In the genomic region with DNA sequence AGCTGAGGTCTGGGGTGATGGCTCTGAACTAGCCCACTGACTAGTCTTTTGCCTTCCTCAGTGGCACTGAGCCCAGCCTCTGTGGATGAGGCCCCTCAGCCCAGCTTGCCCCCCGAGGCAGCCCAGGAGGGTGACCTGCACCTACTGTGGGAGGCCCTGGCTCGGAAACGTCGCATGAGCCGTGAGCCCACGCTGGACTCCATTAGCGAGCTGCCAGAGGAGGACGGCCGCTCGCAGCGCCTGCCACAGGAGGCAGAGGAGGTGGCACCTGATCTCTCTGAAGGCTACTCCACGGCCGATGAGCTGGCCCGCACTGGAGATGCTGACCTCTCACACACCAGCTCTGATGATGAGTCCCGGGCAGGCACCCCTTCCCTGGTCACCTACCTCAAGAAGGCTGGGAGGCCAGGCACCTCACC, we compare ENCODE assay signal across 15 cellular contexts.
"Had no signal": no experiment of that assay in that cellular context is flagged by ENCODE, and none has a peak within 500 bp of the region (broad histone marks: within the 10 kb centered on the region; RNA-seq: fewer than 3 reads in every experiment).

No MANE protein-coding gene starts in this region.

- H3K27ac Mint-ChIP-seq: activated naive CD8-positive, alpha-beta T cell treated with anti-CD3 and anti-CD28 coated beads, Interleukin-2, amount 50 U/mL, for 24 hours; nephron; stimulated activated memory B cell treated with anti-CD40 and anti-IgM and Interleukin-4, amounts not matched to agents 10 μg/mL and 1 μg/mL and 100 μg/mL, for 72 hours had no signal

- H3K27me3 Mint-ChIP-seq: activated naive CD8-positive, alpha-beta T cell treated with anti-CD3 and anti-CD28 coated beads, Interleukin-2, amount 50 U/mL, for 24 hours; stimulated activated memory B cell treated with anti-CD40 and anti-IgM and Interleukin-4, amounts not matched to agents 10 μg/mL and 1 μg/mL and 100 μg/mL, for 72 hours had no signal

- ATAC-seq: activated naive CD8-positive, alpha-beta T cell treated with anti-CD3 and anti-CD28 coated beads, Interleukin-2, amount 50 U/mL, for 24 hours; activated T-cell treated with anti-CD3 and anti-CD28 coated beads, Interleukin-2, amount 50 U/mL, for 4 hours; esophagus mucosa; left lobe of liver; stimulated activated memory B cell treated with anti-CD40 and anti-IgM and Interleukin-4, amounts not matched to agents 10 μg/mL and 1 μg/mL and 100 μg/mL, for 72 hours had no signal

- H3K4me3 Mint-ChIP-seq: activated naive CD8-positive, alpha-beta T cell treated with anti-CD3 and anti-CD28 coated beads, Interleukin-2, amount 50 U/mL, for 24 hours; activated T-cell treated with anti-CD3 and anti-CD28 coated beads, Interleukin-2, amount 50 U/mL, for 4 hours; nephron; stimulated activated memory B cell treated with anti-CD40 and anti-IgM and Interleukin-4, amounts not matched to agents 10 μg/mL and 1 μg/mL and 100 μg/mL, for 72 hours had no signal

- H3K9me3 Mint-ChIP-seq: activated naive CD8-positive, alpha-beta T cell treated with anti-CD3 and anti-CD28 coated beads, Interleukin-2, amount 50 U/mL, for 24 hours; activated T-cell treated with anti-CD3 and anti-CD28 coated beads, Interleukin-2, amount 50 U/mL, for 4 hours; nephron; stimulated activated memory B cell treated with anti-CD40 and anti-IgM and Interleukin-4, amounts not matched to agents 10 μg/mL and 1 μg/mL and 100 μg/mL, for 72 hours had no signal

- H3K4me1 Mint-ChIP-seq: activated naive CD8-positive, alpha-beta T cell treated with anti-CD3 and anti-CD28 coated beads, Interleukin-2, amount 50 U/mL, for 24 hours; nephron; stimulated activated memory B cell treated with anti-CD40 and anti-IgM and Interleukin-4, amounts not matched to agents 10 μg/mL and 1 μg/mL and 100 μg/mL, for 72 hours had no signal

- DNase-seq: activated gamma-delta T cell treated with Interleukin-2 at 50 U/mL for 16 hours; activated naive CD8-positive, alpha-beta T cell treated with anti-CD3 and anti-CD28 coated beads, Interleukin-2, amount 50 U/mL, for 24 hours; activated T-cell treated with anti-CD3 and anti-CD28 coated beads, Interleukin-2, amount 50 U/mL, for 4 hours; mesenchymal stem cell; occipital lobe; SHP77; SK-N-SH; stimulated activated CD4-positive, alpha-beta T cell treated with anti-CD3 and anti-CD28 coated beads, Interleukin-2, amount 100 ng/mL, for 48 hours; T-helper 1 cell; transverse colon; WERI-Rb-1 had no signal
